8 cellular contexts compared by ENCODE assay signal in genomic region chr1:24898152-24898908, GRCh38. TPM values are rescaled to one million over a fixed set of nuclear protein-coding genes. Genes with fewer than 3 reads are reported as not detected.
A peak's percentile ranks its signal among the peaks of the same experiment; 100 is the strongest.
DNase-seq lines count a peak whose midpoint lies in the region; ATAC-seq and TF ChIP-seq lines count a peak whose summit lies in the region.

No MANE protein-coding gene starts in this region.

- H3K27ac Mint-ChIP-seq in CD4-positive, alpha-beta T cell: peak overlapping the region; percentile 76

- H3K27me3 ChIP-seq in CD4-positive, alpha-beta T cell (ENCODE audit: control insufficient read depth, insufficient read depth, low read length): no peaks in the 10 kb centered on the region
- H3K27me3 ChIP-seq in brain microvascular endothelial cell (replicated peaks) (no peaks in the 10 kb centered on the region), stomach (peaks cover 0 to 40% (median 6%) of the 10 kb centered on the region in 3 donors)

- peaks cover 25% of the 10 kb centered on the region for H3K4me1 Mint-ChIP-seq in CD4-positive, alpha-beta T cell (ENCODE audit: low read depth)

- in situ Hi-C loops in brain microvascular endothelial cell (cut with HindIII; ENCODE audit: low pct_ligation_motif_present, low sequenced_read_pairs): no loop called here

- intact Hi-C loops in CD4-positive, alpha-beta T cell (cut with DNase I, micrococcal nuclease): loop anchor here in 1 of 2 experiments (5.0 kb wide), 1 partner anchor 46 kb away; no protein-coding TSS in a partner anchor
- intact Hi-C loops in left colon (cut with DNase I, micrococcal nuclease): no loop called here
- intact Hi-C loops in stomach (cut with DNase I; ENCODE audit: low total_unique reads): no loop called here

- DNase-seq in CD4-positive, alpha-beta T cell: peak in 7 of 10 experiments; percentile 26 to 53 (median 32)
- DNase-seq in HEK293T (ENCODE audit: extremely low spot score) (peak; percentile 76), brain microvascular endothelial cell (peak; percentile 27), left colon (peak in 1 of 2 donors; percentile 74), stomach (peak; percentile 65), GM19238 (ENCODE audit: insufficient read length, low spot score) (no peak)

- H3K4me3 Mint-ChIP-seq in CD4-positive, alpha-beta T cell: peak overlapping the region; percentile 20

- H3K27ac ChIP-seq in CD4-positive, alpha-beta T cell (ENCODE audit: low read depth, low read length): no peak overlapping the region
- H3K27ac ChIP-seq in brain microvascular endothelial cell (no peak overlapping the region), stomach (no peak overlapping the region)

- peak; percentile 71 for TF ChIP-seq CTCF in CD4-positive, alpha-beta T cell (IDR thresholded peaks at IDR 0.05)
- peak; percentile 97 for TF ChIP-seq CTCF in brain microvascular endothelial cell (IDR thresholded peaks at IDR 0.05; ENCODE audit: low read depth, low read length, missing control alignments)
- peak in 5 of 7 experiments; percentile 46 to 78 (median 59) for TF ChIP-seq CTCF in stomach (IDR thresholded peaks at IDR 0.05)

- H3K36me3 Mint-ChIP-seq in CD4-positive, alpha-beta T cell (ENCODE audit: low read depth): peaks cover 38% of the 10 kb centered on the region

- no peak for TF ChIP-seq POLR2A in stomach (IDR thresholded peaks at IDR 0.05)

- CTCF ChIA-PET in CD4-positive, alpha-beta T cell (lab: Charles Lee): interaction anchor here (0.8 to 1.6 kb wide), 6 partner anchors 10 to 203 kb away, joined by 3 to 6 read pairs (median 4); no protein-coding TSS in a partner anchor
- CTCF ChIA-PET in HEK293T (lab: Yijun Ruan, JAX): interaction anchor here (0.6 to 1.6 kb wide), 10 partner anchors 12 to 322 kb away, joined by 3 to 7 read pairs (median 4); no protein-coding TSS in a partner anchor

- no peaks in the 10 kb centered on the region for H3K9me3 ChIP-seq in CD4-positive, alpha-beta T cell (ENCODE audit: control insufficient read depth, low read length)
- H3K9me3 ChIP-seq in stomach: no peaks in the 10 kb centered on the region

- H3K4me3 ChIP-seq in brain microvascular endothelial cell (ENCODE audit: low read depth, low read length) (no peak overlapping the region), stomach (no peak overlapping the region)

- ATAC-seq in CD4-positive, alpha-beta T cell (ENCODE audit: poor library complexity): peak; percentile 64
- ATAC-seq in SK-N-SH treated with all-trans-retinoic acid at 6 μM for 48 hours (peak; percentile 95), left colon (peak; percentile 66), GM21515 (IDR thresholded peaks at IDR 0.05; ENCODE audit: unreplicated experiment) (no peak)

- peaks cover 0 to 10% (median 2%) of the 10 kb centered on the region in 4 donors for H3K4me1 ChIP-seq in stomach

- H3K27me3 Mint-ChIP-seq in CD4-positive, alpha-beta T cell: no peaks in the 10 kb centered on the region

- WGBS in stomach, 5 donors: 32 to 42% (median 36%) methylated on average over 8 to 9 of the region's 9 CpGs

- H3K36me3 ChIP-seq in brain microvascular endothelial cell (replicated peaks): peaks cover 2% of the 10 kb centered on the region
- H3K36me3 ChIP-seq in stomach: peaks cover 0 to 19% (median 4%) of the 10 kb centered on the region in 4 donors

- no peak for TF ChIP-seq EP300 in stomach (IDR thresholded peaks at IDR 0.05)

- POLR2A ChIA-PET in CD4-positive, alpha-beta T cell (lab: Charles Lee): interaction anchor here (0.6 to 3.8 kb wide), 6 partner anchors 12 to 349 kb away, joined by 3 to 23 read pairs (median 4); partner anchors contain the start of genes RSRP1 and RUNX3
- POLR2A ChIA-PET in HEK293T (lab: Yijun Ruan, JAX): interaction anchor here (1.1 kb wide), 1 partner anchor 334 kb away, joined by 5 read pairs; the partner anchor contains the start of gene SYF2

- H3K9me3 Mint-ChIP-seq in CD4-positive, alpha-beta T cell: no peaks in the 10 kb centered on the region

TF ChIP-seq in HEK293T, 16 proteins besides CTCF, POLR2A, EP300 and RAD21:
- no peak for TF ChIP-seq SP1 (IDR thresholded peaks at IDR 0.05)
- TF ChIP-seq ELF4 (IDR thresholded peaks at IDR 0.05): no peak
- no peak for TF ChIP-seq LEF1 (IDR thresholded peaks at IDR 0.05; ENCODE audit: borderline replicate concordance)
- no peak for TF ChIP-seq SUZ12 (IDR thresholded peaks at IDR 0.05)
- no peak for TF ChIP-seq FOXM1 (IDR thresholded peaks at IDR 0.05; ENCODE audit: borderline replicate concordance)
- no peak for TF ChIP-seq ARNT (IDR thresholded peaks at IDR 0.05)
- TF ChIP-seq TARDBP (IDR thresholded peaks at IDR 0.05): no peak
- no peak for TF ChIP-seq PKNOX1 (IDR thresholded peaks at IDR 0.05)
- no peak for TF ChIP-seq L3MBTL2 (conservative IDR thresholded peaks at IDR 0.05)
- TF ChIP-seq HDGF (IDR thresholded peaks at IDR 0.05; ENCODE audit: borderline replicate concordance): no peak
- TF ChIP-seq CTBP1 (IDR thresholded peaks at IDR 0.05; ENCODE audit: borderline replicate concordance): no peak
- TF ChIP-seq FOXA1 (IDR thresholded peaks at IDR 0.05): no peak
- no peak for TF ChIP-seq BHLHE40 (IDR thresholded peaks at IDR 0.05; ENCODE audit: borderline replicate concordance)
TF ChIP-seq in HEK293T: peak in this region for 0.

TF ChIP-seq in SK-N-SH treated with all-trans-retinoic acid at 6 μM for 48 hours, 23 proteins besides CTCF, POLR2A, EP300 and RAD21:
- TF ChIP-seq ARNTL (CRISPR knock-in tag; IDR thresholded peaks at IDR 0.05; ENCODE audit: borderline replicate concordance, low read depth) (no peak), PPARA (CRISPR knock-in tag; IDR thresholded peaks at IDR 0.05; ENCODE audit: borderline replicate concordance) (no peak), CSDC2 (CRISPR knock-in tag; IDR thresholded peaks at IDR 0.05) (no peak), ZFP30 (CRISPR knock-in tag; IDR thresholded peaks at IDR 0.05) (no peak), ZNF70 (CRISPR knock-in tag; IDR thresholded peaks at IDR 0.05) (no peak), TOX (CRISPR knock-in tag; IDR thresholded peaks at IDR 0.05; ENCODE audit: borderline replicate concordance) (no peak), OSR1 (CRISPR knock-in tag; IDR thresholded peaks at IDR 0.05) (no peak), ISL1 (CRISPR knock-in tag; IDR thresholded peaks at IDR 0.05) (no peak), POU6F1 (CRISPR knock-in tag; IDR thresholded peaks at IDR 0.05; ENCODE audit: borderline replicate concordance, low read depth) (no peak), ESRRG (CRISPR knock-in tag; IDR thresholded peaks at IDR 0.05) (no peak), GLIS3 (CRISPR knock-in tag; IDR thresholded peaks at IDR 0.05) (no peak), TCF4 (CRISPR knock-in tag; IDR thresholded peaks at IDR 0.05; ENCODE audit: borderline replicate concordance) (no peak)
TF ChIP-seq in SK-N-SH treated with all-trans-retinoic acid at 6 μM for 48 hours: peak in this region for 0.

RNA-seq across cellular contexts. Expression of gene RUNX3, which starts 31.7 kb away (rescaled TPM):
- 100 to 1,000 TPM; 202 to 209 TPM for total RNA-seq in CD4-positive, alpha-beta T cell
- 1 to 10 TPM; 1.6 to 5.7 TPM for total RNA-seq in left colon
- 1 to 10 TPM in 3 of 5 donors, under 1 TPM in 1, not detected in 1; 0.29 to 6.1 (median 3.2) TPM for total RNA-seq in stomach
- 1 to 10 TPM; 1.5 to 4.0 (median 2.6) TPM for polyA plus RNA-seq in stomach

Comparison
In these comparisons a context has a peak if more than half of its experiments do, and no peak if none do; other contexts are left out.
1. RNA of gene RUNX3, which starts 31.7 kb away (total RNA-seq): 202 to 209 TPM in CD4-positive, alpha-beta T cell; 1.6 to 5.7 TPM in left colon and 0.29 to 6.1 TPM in stomach; every median in the first group is over 10 times any median in the second.
2. Peak in every context shown above with its lines, with median percentiles within 50 percentile points of each other: CTCF ChIP-seq.